Comparison of ENCODE assay signal across 14 cellular contexts in genomic region chr14:60106341-60106740, GRCh38. TPM values are rescaled to one million over a fixed set of nuclear protein-coding genes. Genes with fewer than 3 reads are reported as not detected.
A peak's percentile ranks its signal among the peaks of the same experiment; 100 is the strongest.
DNase-seq lines count a peak whose midpoint lies in the region; ATAC-seq and TF ChIP-seq lines count a peak whose summit lies in the region.
"Had no signal": no experiment of that assay in that cellular context is flagged by ENCODE, and none has a peak within 500 bp of the region (broad histone marks: within the 10 kb centered on the region; RNA-seq: fewer than 3 reads in every experiment).

No MANE protein-coding gene starts in this region.

- CTCF ChIA-PET in naive thymus-derived CD4-positive, alpha-beta T cell (lab: Charles Lee), result no interaction called here

- no peak overlapping the region for H3K4me3 Mint-ChIP-seq in CD14-positive monocyte
- no peak overlapping the region for H3K4me3 Mint-ChIP-seq in naive thymus-derived CD4-positive, alpha-beta T cell

- H3K27me3 ChIP-seq in naive thymus-derived CD4-positive, alpha-beta T cell (ENCODE audit: control insufficient read depth in 2 of 2, insufficient read depth in 2 of 2, low read length in 2 of 2), result no peaks in the 10 kb centered on the region
- no peaks in the 10 kb centered on the region for H3K27me3 ChIP-seq in Peyer's patch
- H3K27me3 ChIP-seq: ascending aorta, BE2C, esophagus muscularis mucosa had no signal

- peaks cover 22 to 32% of the 10 kb centered on the region in 2 donors for H3K36me3 Mint-ChIP-seq in CD14-positive monocyte
- peaks cover 10 to 36% (median 34%) of the 10 kb centered on the region in 5 donors for H3K36me3 Mint-ChIP-seq in naive thymus-derived CD4-positive, alpha-beta T cell

- no peaks in the 10 kb centered on the region for H3K4me1 ChIP-seq in naive thymus-derived CD4-positive, alpha-beta T cell (ENCODE audit: control insufficient read depth in 2 of 2, insufficient read depth in 2 of 2, low read length in 2 of 2)
- no peaks in the 10 kb centered on the region for H3K4me1 ChIP-seq in Peyer's patch

- DNase-seq in CD14-positive monocyte (ENCODE audit: low spot score) (peak; percentile 68), RPMI7951 (ENCODE audit: low read depth) (peak; percentile 64), fibroblast of mammary gland (ENCODE audit: low read depth) (peak; percentile 77), NCI-H1105 (lab: John Stamatoyannopoulos, UW) (no peak), NCI-H82 treated with DMSO at 0.1 percent for 48 hours (lab: John Stamatoyannopoulos, UW; ENCODE audit: unreplicated experiment) (no peak), Peyer's patch (no peak)
- no peak for DNase-seq in naive thymus-derived CD4-positive, alpha-beta T cell
- DNase-seq: BE2C, NCI-H2107 had no signal

- intact Hi-C loops in CD14-positive monocyte (cut with micrococcal nuclease), result no loop called here
- intact Hi-C loops in naive thymus-derived CD4-positive, alpha-beta T cell (cut with micrococcal nuclease), result loop anchor here in 1 of 2 donors (2.0 kb wide), 1 partner anchor 14 kb away; no protein-coding TSS in a partner anchor

- POLR2A ChIA-PET in naive thymus-derived CD4-positive, alpha-beta T cell (lab: Charles Lee), result interaction anchor here (0.6 kb wide), 2 partner anchors 59 to 169 kb away, joined by 3 to 6 read pairs; partner anchors contain the start of gene DHRS7

- no peak for TF ChIP-seq CTCF in CD14-positive monocyte (IDR thresholded peaks at IDR 0.05)
- TF ChIP-seq CTCF in fibroblast of mammary gland (conservative IDR thresholded peaks at IDR 0.05; ENCODE audit: control insufficient read depth, insufficient read depth, low read depth, low read length), result no peak
- TF ChIP-seq CTCF in Peyer's patch (IDR thresholded peaks at IDR 0.05), result no peak

- H3K4me1 Mint-ChIP-seq in CD14-positive monocyte, result peaks cover 24% of the 10 kb centered on the region
- peaks cover 20 to 63% (median 44%) of the 10 kb centered on the region in 7 donors for H3K4me1 Mint-ChIP-seq in naive thymus-derived CD4-positive, alpha-beta T cell

- ATAC-seq in naive thymus-derived CD4-positive, alpha-beta T cell, result peak; percentile 60
- ATAC-seq in HG03565 (IDR thresholded peaks at IDR 0.05; ENCODE audit: unreplicated experiment), result no peak
- ATAC-seq: Panc1 had no signal

- no peaks in the 10 kb centered on the region for H3K27me3 Mint-ChIP-seq in CD14-positive monocyte (ENCODE audit: low read depth in 3 of 3)
- H3K27me3 Mint-ChIP-seq in naive thymus-derived CD4-positive, alpha-beta T cell, result no peaks in the 10 kb centered on the region

- H3K4me3 ChIP-seq in fibroblast of mammary gland (ENCODE audit: control insufficient read depth, low read depth, low read length) (no peak overlapping the region), Peyer's patch (no peak overlapping the region)
- no peak overlapping the region for H3K4me3 ChIP-seq in naive thymus-derived CD4-positive, alpha-beta T cell (ENCODE audit: low read length)
- H3K4me3 ChIP-seq: ascending aorta, esophagus muscularis mucosa, lung had no signal

- peaks cover 0 to 3% (median 0%) of the 10 kb centered on the region in 7 donors for H3K9me3 Mint-ChIP-seq in CD14-positive monocyte
- H3K9me3 Mint-ChIP-seq in naive thymus-derived CD4-positive, alpha-beta T cell, result peaks cover 0 to 3% (median 0%) of the 10 kb centered on the region in 11 donors

- TF ChIP-seq POLR2A in Peyer's patch (IDR thresholded peaks at IDR 0.05), result no peak

- peak overlapping the region; percentile 11 to 87 (median 68) for H3K27ac Mint-ChIP-seq in CD14-positive monocyte
- peak overlapping the region in 3 of 9 donors; percentile 20 to 41 (median 25) for H3K27ac Mint-ChIP-seq in naive thymus-derived CD4-positive, alpha-beta T cell

- H3K27ac ChIP-seq in naive thymus-derived CD4-positive, alpha-beta T cell (ENCODE audit: low read depth, low read length), result no peak overlapping the region
- no peak overlapping the region for H3K27ac ChIP-seq in Peyer's patch
- H3K27ac ChIP-seq: ascending aorta, esophagus muscularis mucosa had no signal

- H3K36me3 ChIP-seq in naive thymus-derived CD4-positive, alpha-beta T cell (ENCODE audit: control insufficient read depth in 2 of 3, insufficient read depth in 3 of 3, low read length in 3 of 3), result peaks cover 0 to 6% (median 0%) of the 10 kb centered on the region in 3 experiments
- no peaks in the 10 kb centered on the region for H3K36me3 ChIP-seq in Peyer's patch
- H3K36me3 ChIP-seq: ascending aorta had no signal

- H3K9me3 ChIP-seq in naive thymus-derived CD4-positive, alpha-beta T cell (ENCODE audit: control insufficient read depth in 2 of 3, low read length in 3 of 3), result no peaks in the 10 kb centered on the region
- no peaks in the 10 kb centered on the region for H3K9me3 ChIP-seq in Peyer's patch
- H3K9me3 ChIP-seq: ascending aorta, BE2C, esophagus muscularis mucosa had no signal

RNA-seq across cellular contexts. Expression of gene PCNX4, which starts 14.6 kb away (rescaled TPM):
- polyA plus RNA-seq in CD14-positive monocyte, result 10 to 100 TPM; 13.1 to 16.7 TPM
- total RNA-seq in RPMI7951 (2014; rRNA removed; shearing (Covaris generic)), result 60.2 and 60.6 TPM in 2 replicates
- 10 to 100 TPM; 34.9 to 48.2 (median 43.3) TPM for total RNA-seq in naive thymus-derived CD4-positive, alpha-beta T cell
- 10 to 100 TPM; 17.2 to 22.5 TPM for polyA plus RNA-seq in naive thymus-derived CD4-positive, alpha-beta T cell
- total RNA-seq in Peyer's patch, result 10 to 100 TPM; 42.2 to 60.2 (median 51.9) TPM

RNA-seq across cellular contexts. Expression of gene DHRS7, which starts 58.9 kb away (rescaled TPM):
- 100 to 1,000 TPM; 218 to 223 TPM for polyA plus RNA-seq in CD14-positive monocyte
- 74.3 and 83.2 TPM in 2 replicates for total RNA-seq in RPMI7951 (2014; rRNA removed; shearing (Covaris generic))
- 10 to 100 TPM; 29.9 to 50.9 (median 38.0) TPM for total RNA-seq in naive thymus-derived CD4-positive, alpha-beta T cell
- 100 to 1,000 TPM; 108 to 118 TPM for polyA plus RNA-seq in naive thymus-derived CD4-positive, alpha-beta T cell
- 1,000 to 10,000 TPM in 1 of 4 donors, 100 to 1,000 TPM in 2, 10 to 100 TPM in 1; 18.2 to 1,170 (median 337) TPM for total RNA-seq in Peyer's patch

Comparison
In these comparisons a context has a peak if more than half of its experiments do, and no peak if none do; other contexts are left out.
1. DNase-seq: peak in CD14-positive monocyte (single experiment), RPMI7951 (single experiment) and fibroblast of mammary gland (single experiment); none in naive thymus-derived CD4-positive, alpha-beta T cell (0 of 9), NCI-H1105 (single experiment), NCI-H82 treated with DMSO at 0.1 percent for 48 hours (single experiment) and Peyer's patch (0 of 3).